In the genomic region with DNA sequence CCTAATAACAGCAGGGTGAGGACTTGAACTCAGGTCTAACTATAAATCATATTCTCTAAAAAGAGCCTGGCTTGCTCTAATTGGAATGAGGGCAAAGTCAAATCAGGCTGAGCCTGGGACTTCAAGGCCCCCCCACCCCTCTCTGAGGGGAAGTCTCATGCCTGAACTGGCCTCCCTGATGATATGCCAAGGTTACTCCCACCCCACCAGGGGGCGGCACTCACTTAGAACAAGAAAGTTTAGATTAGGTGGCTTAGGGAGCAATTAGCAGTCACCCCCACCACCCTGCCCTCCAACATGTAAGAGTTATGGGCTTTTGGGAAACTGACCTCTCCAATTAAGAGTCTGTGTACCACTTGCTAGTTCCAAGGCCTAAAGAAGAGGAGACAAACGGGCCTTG, we compare ENCODE assay signal across 9 cellular contexts. TPM values are rescaled to one million over a fixed set of nuclear protein-coding genes. Genes with fewer than 3 reads are reported as not detected.
DNase-seq lines count a peak whose midpoint lies in the region; ATAC-seq and TF ChIP-seq lines count a peak whose summit lies in the region.
"Had no signal": no experiment of that assay in that cellular context is flagged by ENCODE, and none has a peak within 500 bp of the region (broad histone marks: within the 10 kb centered on the region; RNA-seq: fewer than 3 reads in every experiment).

No MANE protein-coding gene starts in this region.

- intact Hi-C loops in A673 (cut with micrococcal nuclease; ENCODE audit: unreplicated experiment) (loop anchor here (5.0 kb wide), 1 partner anchor 79 kb away; no protein-coding TSS in a partner anchor), thyroid gland (cut with DNase I) (no loop called here)

- no peak overlapping the region for H3K4me3 Mint-ChIP-seq in activated CD8-positive, alpha-beta T cell treated with anti-CD3 and anti-CD28 coated beads, Interleukin-2, amount 10 ng/mL, durations not matched to agents 7 days and 5 days
- H3K4me3 Mint-ChIP-seq in naive thymus-derived CD8-positive, alpha-beta T cell, result peak overlapping the region; percentile 16 to 71 (median 59)

- H3K27me3 Mint-ChIP-seq in activated CD8-positive, alpha-beta T cell treated with anti-CD3 and anti-CD28 coated beads, Interleukin-2, amount 10 ng/mL, durations not matched to agents 7 days and 5 days (ENCODE audit: low read depth), result no peaks in the 10 kb centered on the region
- no peaks in the 10 kb centered on the region for H3K27me3 Mint-ChIP-seq in naive thymus-derived CD8-positive, alpha-beta T cell

- peak; percentile 45 for ATAC-seq in activated CD8-positive, alpha-beta T cell treated with anti-CD3 and anti-CD28 coated beads, Interleukin-2, amount 10 ng/mL, durations not matched to agents 7 days and 5 days
- peak; percentile 42 to 43 for ATAC-seq in naive thymus-derived CD8-positive, alpha-beta T cell
- ATAC-seq in GM21515 (IDR thresholded peaks at IDR 0.05; ENCODE audit: unreplicated experiment), result no peak

- TF ChIP-seq POLR2A in thyroid gland (IDR thresholded peaks at IDR 0.05), result no peak

- BruUV-seq in A673 (replicated peaks; lab: Mats Ljungman, UMichigan), result no TSS peak

- POLR2A ChIA-PET in A673 (lab: Charles Lee; ENCODE audit: low non-redundant PET), result no interaction called here
- POLR2A ChIA-PET in activated CD8-positive, alpha-beta T cell treated with anti-CD3 and anti-CD28 coated beads, Interleukin-2, amount 10 ng/mL, durations not matched to agents 7 days and 5 days (lab: Charles Lee), result interaction anchor here (1.4 to 1.5 kb wide), 2 partner anchors 13 to 20 kb away, joined by 8 to 13 read pairs; partner anchors contain the start of genes IL2RG and MED12
- POLR2A ChIA-PET in naive thymus-derived CD8-positive, alpha-beta T cell (lab: Charles Lee), result interaction anchor here (1.1 to 1.3 kb wide), 2 partner anchors 20 to 31 kb away, joined by 3 to 4 read pairs; partner anchors contain the start of gene MED12

- 34 to 47% methylated on average over 2 of the region's 2 CpGs for WGBS in thyroid gland, 2 donors

- TF ChIP-seq CTCF in A673 (conservative IDR thresholded peaks at IDR 0.05; ENCODE audit: low read depth, low read length) (peak; percentile 63), GM13977 (IDR thresholded peaks at IDR 0.05; ENCODE audit: extremely low read depth, insufficient read depth, missing control alignments) (peak; percentile 60), thyroid gland (IDR thresholded peaks at IDR 0.05) (peak in 4 of 6 experiments; percentile 18 to 27 (median 22))

- H3K27ac ChIP-seq in A673 (ENCODE audit: low read depth, low read length, poor library complexity, severe bottlenecking) (no peak overlapping the region), thyroid gland (no peak overlapping the region)
- H3K27ac ChIP-seq: pancreas had no signal

- H3K4me1 ChIP-seq in A673 (ENCODE audit: insufficient read depth, low read length, poor library complexity, severe bottlenecking) (peaks cover 3% of the 10 kb centered on the region), thyroid gland (peaks cover 0 to 5% of the 10 kb centered on the region in 2 donors)
- H3K4me1 ChIP-seq: pancreas had no signal

- no peak overlapping the region for H3K4me3 ChIP-seq in A673 (ENCODE audit: low read depth, low read length, poor library complexity, severe bottlenecking)
- H3K4me3 ChIP-seq in thyroid gland (replicated peaks in 1 of 3), result no peak overlapping the region
- H3K4me3 ChIP-seq: pancreas had no signal

- no peaks in the 10 kb centered on the region for H3K36me3 ChIP-seq in A673 (ENCODE audit: insufficient read depth, low read length, poor library complexity, severe bottlenecking)
- H3K36me3 ChIP-seq in thyroid gland, result no peaks in the 10 kb centered on the region
- H3K36me3 ChIP-seq: pancreas had no signal

- H3K27ac Mint-ChIP-seq in activated CD8-positive, alpha-beta T cell treated with anti-CD3 and anti-CD28 coated beads, Interleukin-2, amount 10 ng/mL, durations not matched to agents 7 days and 5 days, result no peak overlapping the region
- H3K27ac Mint-ChIP-seq in naive thymus-derived CD8-positive, alpha-beta T cell, result peak overlapping the region in 9 of 10 donors; percentile 25 to 87 (median 82)

- no peaks in the 10 kb centered on the region for H3K9me3 Mint-ChIP-seq in activated CD8-positive, alpha-beta T cell treated with anti-CD3 and anti-CD28 coated beads, Interleukin-2, amount 10 ng/mL, durations not matched to agents 7 days and 5 days (ENCODE audit: insufficient read depth)
- H3K9me3 Mint-ChIP-seq in naive thymus-derived CD8-positive, alpha-beta T cell, result no peaks in the 10 kb centered on the region

- peaks cover 2% of the 10 kb centered on the region for H3K36me3 Mint-ChIP-seq in activated CD8-positive, alpha-beta T cell treated with anti-CD3 and anti-CD28 coated beads, Interleukin-2, amount 10 ng/mL, durations not matched to agents 7 days and 5 days (ENCODE audit: low read depth)
- H3K36me3 Mint-ChIP-seq in naive thymus-derived CD8-positive, alpha-beta T cell, result peaks cover 0 to 3% (median 0%) of the 10 kb centered on the region in 3 donors

- peaks cover 57% of the 10 kb centered on the region for H3K4me1 Mint-ChIP-seq in activated CD8-positive, alpha-beta T cell treated with anti-CD3 and anti-CD28 coated beads, Interleukin-2, amount 10 ng/mL, durations not matched to agents 7 days and 5 days (ENCODE audit: low read depth)
- peaks cover 22 to 66% (median 63%) of the 10 kb centered on the region in 4 donors for H3K4me1 Mint-ChIP-seq in naive thymus-derived CD8-positive, alpha-beta T cell

- H3K9me3 ChIP-seq in A673 (ENCODE audit: low read depth, low read length, poor library complexity, severe bottlenecking) (no peaks in the 10 kb centered on the region), thyroid gland (no peaks in the 10 kb centered on the region)
- H3K9me3 ChIP-seq: pancreas had no signal

- CTCF ChIA-PET in A673 (lab: Charles Lee), result no interaction called here
- CTCF ChIA-PET in activated CD8-positive, alpha-beta T cell treated with anti-CD3 and anti-CD28 coated beads, Interleukin-2, amount 10 ng/mL, durations not matched to agents 7 days and 5 days (lab: Charles Lee), result interaction anchor here (1.1 to 1.5 kb wide), 2 partner anchors 24 to 31 kb away, joined by 3 to 7 read pairs; no protein-coding TSS in a partner anchor

- DNase-seq in A673 (ENCODE audit: low spot score) (peak; percentile 63), GM13977 (ENCODE audit: low spot score) (peak; percentile 60), NCI-H524 treated with DMSO at 0.1 percent for 48 hours (lab: John Stamatoyannopoulos, UW) (peak; percentile 3), epidermal melanocyte (ENCODE audit: insufficient read length, low spot score) (peak; percentile 19), thyroid gland (peak; percentile 40)
- DNase-seq in activated CD8-positive, alpha-beta T cell treated with anti-CD3 and anti-CD28 coated beads, Interleukin-2, amount 10 ng/mL, durations not matched to agents 7 days and 5 days, result peak; percentile 81
- peak; percentile 64 to 90 (median 75) for DNase-seq in naive thymus-derived CD8-positive, alpha-beta T cell

- H3K27me3 ChIP-seq in A673 (replicated peaks; ENCODE audit: insufficient read depth, low read depth, low read length, poor library complexity) (no peaks in the 10 kb centered on the region), thyroid gland (no peaks in the 10 kb centered on the region)

- in situ Hi-C loops in GM13977 (cut with MboI; ENCODE audit: low pct_unique_long_range_greater_than_20kb, low sequenced_read_pairs, unreplicated experiment), result no loop called here

RNA-seq across cellular contexts. Expression of gene FOXO4, which starts 2.7 kb away (rescaled TPM):
- 7.0 and 10.8 TPM in 2 replicates for total RNA-seq in A673 (2021)
- total RNA-seq in activated CD8-positive, alpha-beta T cell treated with anti-CD3 and anti-CD28 coated beads, Interleukin-2, amount 10 ng/mL, durations not matched to agents 7 days and 5 days, result 10 to 100 TPM; 12.7 to 14.2 TPM
- 10 to 100 TPM; 26.6 to 33.7 TPM for total RNA-seq in naive thymus-derived CD8-positive, alpha-beta T cell
- polyA plus RNA-seq in naive thymus-derived CD8-positive, alpha-beta T cell, result 1 to 10 TPM; 1.3 to 2.1 (median 1.7) TPM
- total RNA-seq in thyroid gland, result 10 to 100 TPM; 14.9 to 18.8 (median 16.9) TPM

RNA-seq across cellular contexts. Expression of gene CXorf65, which starts 8.2 kb away (rescaled TPM):
- total RNA-seq in A673 (2021) (not detected in 2 replicates), thyroid gland (not detected)
- total RNA-seq in activated CD8-positive, alpha-beta T cell treated with anti-CD3 and anti-CD28 coated beads, Interleukin-2, amount 10 ng/mL, durations not matched to agents 7 days and 5 days, result 10 to 100 TPM; 12.7 to 17.6 TPM
- total RNA-seq in naive thymus-derived CD8-positive, alpha-beta T cell, result 10 to 100 TPM; 39.6 to 40.4 TPM
- 1 to 10 TPM in 1 of 3 donors, not detected in 2; 4.4 TPM for polyA plus RNA-seq in naive thymus-derived CD8-positive, alpha-beta T cell
- total RNA-seq: pancreas had no signal
- polyA plus RNA-seq: pancreas had no signal

RNA-seq across cellular contexts. Expression of gene IL2RG, which starts 13.1 kb away (rescaled TPM):
- 2.8 and 3.0 TPM in 2 replicates for total RNA-seq in A673 (2021)
- total RNA-seq in activated CD8-positive, alpha-beta T cell treated with anti-CD3 and anti-CD28 coated beads, Interleukin-2, amount 10 ng/mL, durations not matched to agents 7 days and 5 days, result 100 to 1,000 TPM; 348 to 351 TPM
- total RNA-seq in naive thymus-derived CD8-positive, alpha-beta T cell, result 100 to 1,000 TPM; 286 to 301 TPM
- 100 to 1,000 TPM; 920 to 951 (median 948) TPM for polyA plus RNA-seq in naive thymus-derived CD8-positive, alpha-beta T cell
- 10 to 100 TPM in 1 of 4 donors, 1 to 10 TPM in 3; 2.1 to 14.8 (median 4.8) TPM for total RNA-seq in thyroid gland

RNA-seq across cellular contexts. Expression of gene MED12, which starts 20.1 kb away (rescaled TPM):
- total RNA-seq in A673 (2021) (51.6 and 63.3 TPM in 2 replicates), thyroid gland (10 to 100 TPM; 31.3 to 50.5 (median 42.9) TPM)
- 10 to 100 TPM; 49.0 to 50.2 TPM for total RNA-seq in activated CD8-positive, alpha-beta T cell treated with anti-CD3 and anti-CD28 coated beads, Interleukin-2, amount 10 ng/mL, durations not matched to agents 7 days and 5 days
- 10 to 100 TPM; 79.0 to 80.0 TPM for total RNA-seq in naive thymus-derived CD8-positive, alpha-beta T cell
- polyA plus RNA-seq in naive thymus-derived CD8-positive, alpha-beta T cell, result 10 to 100 TPM in 2 of 3 donors, 1 to 10 TPM in 1; 6.6 to 17.0 (median 10.2) TPM

RNA-seq across cellular contexts. Expression of gene SNX12, which starts 30.2 kb away (rescaled TPM):
- total RNA-seq in A673 (2021), result 54.4 and 58.9 TPM in 2 replicates
- 10 to 100 TPM; 38.9 to 46.9 TPM for total RNA-seq in activated CD8-positive, alpha-beta T cell treated with anti-CD3 and anti-CD28 coated beads, Interleukin-2, amount 10 ng/mL, durations not matched to agents 7 days and 5 days
- total RNA-seq in naive thymus-derived CD8-positive, alpha-beta T cell, result 10 to 100 TPM; 27.9 to 29.8 TPM
- polyA plus RNA-seq in naive thymus-derived CD8-positive, alpha-beta T cell, result 1 to 10 TPM; 2.4 to 4.2 (median 3.7) TPM
- total RNA-seq in thyroid gland, result 10 to 100 TPM; 45.0 to 65.7 (median 51.7) TPM

Comparison
In these comparisons a context has a peak if more than half of its experiments do, and no peak if none do; other contexts are left out.
1. DNase-seq: peak in every context shown above with its lines; median percentile 81 in activated CD8-positive, alpha-beta T cell treated with anti-CD3 and anti-CD28 coated beads, Interleukin-2, amount 10 ng/mL, durations not matched to agents 7 days and 5 days; 75 in naive thymus-derived CD8-positive, alpha-beta T cell; 63 in A673; 60 in GM13977; 40 in thyroid gland; 19 in epidermal melanocyte; 3 in NCI-H524 treated with DMSO at 0.1 percent for 48 hours.
2. RNA of gene IL2RG, which starts 13.1 kb away (total RNA-seq): 348 to 351 TPM in activated CD8-positive, alpha-beta T cell treated with anti-CD3 and anti-CD28 coated beads, Interleukin-2, amount 10 ng/mL, durations not matched to agents 7 days and 5 days and 286 to 301 TPM in naive thymus-derived CD8-positive, alpha-beta T cell; 2.1 to 14.8 TPM in thyroid gland and 2.8 to 3.0 TPM in A673; every median in the first group is over 10 times any median in the second.
3. Peak in every context shown above with its lines, with median percentiles within 50 percentile points of each other: CTCF ChIP-seq.